14 cellular contexts compared by ENCODE assay signal in the genomic region with DNA sequence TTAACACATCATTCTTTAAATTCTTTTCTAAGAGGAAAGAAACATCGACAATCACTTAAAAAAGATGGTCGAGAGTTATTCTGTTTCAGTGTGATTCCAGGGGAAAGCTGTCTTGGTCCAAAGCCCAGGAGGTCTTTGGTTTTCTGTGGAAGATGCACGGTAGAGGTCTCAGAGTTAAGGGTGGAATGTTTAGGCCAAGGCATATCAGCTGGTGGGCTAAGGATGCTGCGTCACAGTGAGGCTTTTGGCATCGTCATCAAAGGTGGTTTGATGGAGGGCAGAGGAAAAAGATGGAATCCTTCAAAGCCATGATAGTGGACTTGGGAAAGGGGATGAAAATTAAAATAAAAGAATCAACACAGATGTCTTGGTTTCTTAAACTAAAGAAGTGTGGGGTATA.
DNase-seq lines count a peak whose midpoint lies in the region; ATAC-seq, FAIRE-seq and TF ChIP-seq lines count a peak whose summit lies in the region.
"Had no signal": no experiment of that assay in that cellular context is flagged by ENCODE, and none has a peak within 500 bp of the region (broad histone marks: within the 10 kb centered on the region; RNA-seq: fewer than 3 reads in every experiment).

No MANE protein-coding gene starts in this region.

- H2BK5ac ChIP-seq in IMR-90 (ENCODE audit: low read depth, low read length, poor library complexity, severe bottlenecking) = peak overlapping the region; percentile 86

- H3K9me3 ChIP-seq in IMR-90 (ENCODE audit: control insufficient read depth, insufficient read depth, low read length) = no peaks in the 10 kb centered on the region
- H3K9me3 ChIP-seq in HepG2 (ENCODE audit: low read length) = no peaks in the 10 kb centered on the region
- H3K9me3 ChIP-seq in stomach = no peaks in the 10 kb centered on the region

- peak overlapping the region; percentile 74 for H4K5ac ChIP-seq in IMR-90 (ENCODE audit: low read depth, low read length)

- peak overlapping the region; percentile 80 for H2BK20ac ChIP-seq in IMR-90 (ENCODE audit: low read depth, low read length)

- H2AFZ ChIP-seq in IMR-90 (replicated peaks; ENCODE audit: low read length, poor library complexity) (no peak overlapping the region), HepG2 (ENCODE audit: low read length) (peak overlapping the region; percentile 68)

- H2BK15ac ChIP-seq in IMR-90 (ENCODE audit: low read depth, low read length) = peak overlapping the region; percentile 84; the same call in 2 of the 3 replicates

- H2AK9ac ChIP-seq in IMR-90 (replicated peaks; ENCODE audit: low read depth, low read length, poor library complexity) = peak overlapping the region; percentile 1

- ATAC-seq in IMR-90 (ENCODE audit: low read depth) = peak; percentile 18
- peak; percentile 8 for ATAC-seq in HepG2
- no peak for ATAC-seq in HG02588 (IDR thresholded peaks at IDR 0.05; ENCODE audit: unreplicated experiment)
- ATAC-seq: T-helper 17 cell had no signal

- H3K14ac ChIP-seq in IMR-90 (replicated peaks; ENCODE audit: low read depth, low read length) = peak overlapping the region; percentile 59

- in situ Hi-C loops in IMR-90 (cut with MboI; ENCODE audit: low sequenced_read_pairs) (loop anchor here (10.0 to 25.0 kb wide), 2 partner anchors 134 to 597 kb away; a partner anchor contains a TSS), astrocyte of the spinal cord (cut with HindIII; ENCODE audit: low sequenced_read_pairs) (no loop called here), HepG2 (cut with HindIII; ENCODE audit: extremely low pct_ligation_motif_present, low pct_unique_long_range_greater_than_20kb) (no loop called here)

- H3K4me3 ChIP-seq in IMR-90 (ENCODE audit: insufficient read depth, low read depth, low read length) (no peak overlapping the region), astrocyte of the spinal cord (ENCODE audit: low read depth, low read length) (no peak overlapping the region), HepG2 (replicated peaks in 1 of 3; ENCODE audit: insufficient read depth in 1 of 3, low read depth in 2 of 3, low read length in 3 of 3) (peak overlapping the region; percentile 49 to 58 (median 54)), stomach (no peak overlapping the region)

- H4K8ac ChIP-seq in IMR-90 (ENCODE audit: low read depth in 2 of 2, low read length in 2 of 2) = peak overlapping the region; percentile 77 to 78

- 30% methylated on average over 2 of the region's 5 CpGs; no CpG with 5 or more reads in 1 of the 2 experiments for WGBS in IMR-90 (ENCODE audit: extremely low coverage in 2 of 2, insufficient read length in 1 of 2), 2 experiments
- 9% methylated on average over 5 of the region's 5 CpGs for WGBS in HepG2 (ENCODE audit: low lambda C conversion rate)
- 68 to 80% (median 72%) methylated on average over 5 of the region's 5 CpGs for WGBS in stomach, 5 donors

- H3K4me2 ChIP-seq in IMR-90 (ENCODE audit: low read depth, low read length) (peak overlapping the region; percentile 6; the same call in 1 of the 2 replicates), HepG2 (ENCODE audit: low read depth, low read length) (peak overlapping the region; percentile 90)

- peak overlapping the region; percentile 95 for H2AK5ac ChIP-seq in IMR-90 (ENCODE audit: low read depth, low read length)

- intact Hi-C loops in IMR-90 (cut with micrococcal nuclease) = loop anchor here (1.0 to 5.0 kb wide), 2 partner anchors 282 to 988 kb away; no protein-coding TSS in a partner anchor
- intact Hi-C loops in HepG2 (cut with micrococcal nuclease; ENCODE audit: unreplicated experiment) = loop anchor here (1.0 to 2.0 kb wide), 3 partner anchors 62 to 344 kb away; a partner anchor contains a TSS
- intact Hi-C loops in stomach (cut with DNase I; ENCODE audit: low total_unique reads) = no loop called here

- H3K4me1 ChIP-seq in IMR-90 (ENCODE audit: control insufficient read depth, insufficient read depth, low read length) = peaks cover 11% of the 10 kb centered on the region
- peaks cover 71% of the 10 kb centered on the region for H3K4me1 ChIP-seq in HepG2 (ENCODE audit: insufficient read depth, low read length)
- peaks cover 15 to 34% (median 26%) of the 10 kb centered on the region in 4 donors for H3K4me1 ChIP-seq in stomach

- H4K91ac ChIP-seq in IMR-90 (ENCODE audit: insufficient read depth, low read depth, low read length) = peak overlapping the region; percentile 98

- H4K20me1 ChIP-seq in IMR-90 (ENCODE audit: insufficient read depth, low read length) = no peaks in the 10 kb centered on the region
- no peaks in the 10 kb centered on the region for H4K20me1 ChIP-seq in HepG2 (ENCODE audit: insufficient read depth, low read length)

- H3K23ac ChIP-seq in IMR-90 (ENCODE audit: low read depth, low read length) = peak overlapping the region; percentile 26

- TF ChIP-seq RAD21 in IMR-90 (IDR thresholded peaks at IDR 0.05; ENCODE audit: low read length) (no peak), HepG2 (CRISPR knock-in tag; IDR thresholded peaks at IDR 0.05) (no peak)

- POLR2A ChIA-PET in IMR-90 (lab: Charles Lee; ENCODE audit: unreplicated experiment) (no interaction called here), HepG2 (lab: Yijun Ruan, JAX) (interaction anchor here (0.7 to 1.4 kb wide), 4 partner anchors 249 to 344 kb away, joined by 3 to 9 read pairs (median 3); a partner anchor contains a TSS)

- no peaks in the 10 kb centered on the region; the same call in 1 of the 2 replicates for H3K9me1 ChIP-seq in IMR-90 (ENCODE audit: insufficient read depth, low read length)

- DNase-seq in IMR-90 (peak; percentile 29), astrocyte of the spinal cord (ENCODE audit: low read depth, low spot score) (peak; percentile 88), HepG2 (ENCODE audit: low spot score) (peak; percentile 21), stomach (no peak), MV-4-11 (lab: John Stamatoyannopoulos, UW) (no peak), NCI-H2227 treated with DMSO at 0.1 percent for 48 hours (lab: John Stamatoyannopoulos, UW) (no peak), urothelium cell line (ENCODE audit: low spot score) (no peak)
- DNase-seq: activated CD4-positive, alpha-beta memory T cell treated with anti-CD3 and anti-CD28 coated beads for 36 hours; activated naive CD4-positive, alpha-beta T cell; CD4-positive, alpha-beta memory T cell; effector CD8-positive, alpha-beta T cell; NCI-H1417 treated with DMSO at 0.1 percent for 48 hours; T-helper 17 cell had no signal

- peak overlapping the region; percentile 93 for H3K18ac ChIP-seq in IMR-90 (ENCODE audit: low read depth, low read length)

- H3K79me1 ChIP-seq in IMR-90 (ENCODE audit: low read depth in 1 of 2, low read length in 2 of 2) = no peaks in the 10 kb centered on the region

- H2BK120ac ChIP-seq in IMR-90 (ENCODE audit: low read depth, low read length) = peak overlapping the region; percentile 91

- peak overlapping the region; percentile 94 for H3K56ac ChIP-seq in IMR-90 (ENCODE audit: extremely low read depth, insufficient read depth, low read length)

- H3K36me3 ChIP-seq in IMR-90 (ENCODE audit: control insufficient read depth, insufficient read depth, low read length) (no peaks in the 10 kb centered on the region), HepG2 (replicated peaks in 1 of 2; ENCODE audit: control insufficient read depth in 1 of 2, insufficient read depth in 2 of 2, low read length in 2 of 2) (no peaks in the 10 kb centered on the region), stomach (no peaks in the 10 kb centered on the region)

- CTCF ChIA-PET in IMR-90 (lab: Yijun Ruan, JAX) (interaction anchor here (0.7 to 2.5 kb wide), 5 partner anchors 244 to 422 kb away, joined by 3 to 14 read pairs (median 4); no protein-coding TSS in a partner anchor), HepG2 (lab: Yijun Ruan, JAX; ENCODE audit: low intra/inter-chr PET ratio, low total read pairs) (interaction anchor here (2.3 kb wide), 1 partner anchor 281 kb away, joined by 7 read pairs; no protein-coding TSS in a partner anchor)

- H3K79me2 ChIP-seq in HepG2 (ENCODE audit: insufficient read depth, low read length) = no peaks in the 10 kb centered on the region

- H3K27ac ChIP-seq in IMR-90 (ENCODE audit: insufficient read depth, low read length) (peak overlapping the region; percentile 95), HepG2 (ENCODE audit: extremely low read length, insufficient read depth, low read length) (peak overlapping the region; percentile 78), stomach (peak overlapping the region; percentile 40 to 75 (median 64))

- H3K4ac ChIP-seq in IMR-90 (ENCODE audit: low read depth, low read length) = peak overlapping the region; percentile 91

- no peak for TF ChIP-seq CTCF in IMR-90 (conservative IDR thresholded peaks at IDR 0.05; ENCODE audit: low read depth, low read length)
- no peak for TF ChIP-seq CTCF in astrocyte of the spinal cord (IDR thresholded peaks at IDR 0.05; ENCODE audit: low read depth, low read length)
- no peak for TF ChIP-seq CTCF in HepG2 (CRISPR knock-in tag; IDR thresholded peaks at IDR 0.05)
- TF ChIP-seq CTCF in stomach (IDR thresholded peaks at IDR 0.05) = no peak

- H3K27me3 ChIP-seq in IMR-90 (ENCODE audit: control insufficient read depth, insufficient read depth, low read length) = peaks cover 2% of the 10 kb centered on the region; the same call in 1 of the 2 replicates
- no peaks in the 10 kb centered on the region for H3K27me3 ChIP-seq in HepG2 (ENCODE audit: control insufficient read depth in 1 of 2, insufficient read depth in 2 of 2, low read length in 2 of 2)
- no peaks in the 10 kb centered on the region for H3K27me3 ChIP-seq in stomach

- TF ChIP-seq POLR2A in IMR-90 (IDR thresholded peaks at IDR 0.05; ENCODE audit: low read depth, low read length) = no peak
- no peak for TF ChIP-seq POLR2A in HepG2 (IDR thresholded peaks at IDR 0.05; ENCODE audit: insufficient read depth in 1 of 2, low read depth in 2 of 2, low read length in 2 of 2)
- TF ChIP-seq POLR2A in stomach (IDR thresholded peaks at IDR 0.05) = no peak

- H3K9ac ChIP-seq in IMR-90 (ENCODE audit: low read depth, low read length) (peak overlapping the region; percentile 37), HepG2 (ENCODE audit: insufficient read depth, low read depth, low read length) (peak overlapping the region; percentile 71)

- FAIRE-seq in HepG2 (lab: Jason Lieb, UNC) (no peak), urothelium cell line (lab: Jason Lieb, UNC) (no peak)

- TF ChIP-seq EP300 in HepG2 (IDR thresholded peaks at IDR 0.05; ENCODE audit: low read depth in 2 of 2, low read length in 2 of 2) (no peak), HepG2 (CRISPR knock-in tag; IDR thresholded peaks at IDR 0.05; ENCODE audit: borderline replicate concordance) (peak; percentile 3; the same call in 1 of the 2 replicates), stomach (IDR thresholded peaks at IDR 0.05) (no peak)

- dilution Hi-C loops in IMR-90 (cut with HindIII; ENCODE audit: low sequenced_read_pairs, unreplicated experiment) = no loop called here

- no TSS peak for BruUV-seq in IMR-90 (replicated peaks; lab: Mats Ljungman, UMichigan)
- TSS peak; percentile 95 for BruUV-seq in HepG2 (replicated peaks; lab: Mats Ljungman, UMichigan)

TF ChIP-seq in IMR-90, 13 proteins besides CTCF, POLR2A, EP300 and RAD21 (continues in another document):
- TF ChIP-seq MAZ (IDR thresholded peaks at IDR 0.05; ENCODE audit: borderline replicate concordance, low read depth, low read length) = no peak

TF ChIP-seq in HepG2, 621 proteins besides CTCF, POLR2A, EP300 and RAD21 (continues in another document):
- 0 out of 2 replicates have a peak, but pooled peaks have one; percentile 10 for TF ChIP-seq MEF2D (CRISPR knock-in tag; IDR thresholded peaks at IDR 0.05)
- 0 out of 2 replicates have a peak, but pooled peaks have one; percentile 11 for TF ChIP-seq CCDC6 (CRISPR knock-in tag; IDR thresholded peaks at IDR 0.05)

Comparison
In these comparisons a context has a peak if more than half of its experiments do, and no peak if none do; other contexts are left out.
1. DNase-seq: peak in IMR-90 (single experiment), astrocyte of the spinal cord (single experiment) and HepG2 (single experiment); none in stomach (single experiment), MV-4-11 (single experiment), NCI-H2227 treated with DMSO at 0.1 percent for 48 hours (single experiment) and urothelium cell line (single experiment).
2. H3K4me3 ChIP-seq: peak in HepG2 (3 of 3); none in IMR-90 (single experiment), astrocyte of the spinal cord (single experiment) and stomach (0 of 4).
3. Peak in every context shown above with its lines, with median percentiles within 50 percentile points of each other: H3K27ac ChIP-seq.